Comparison of ENCODE assay signal across 22 cellular contexts in the genomic region with DNA sequence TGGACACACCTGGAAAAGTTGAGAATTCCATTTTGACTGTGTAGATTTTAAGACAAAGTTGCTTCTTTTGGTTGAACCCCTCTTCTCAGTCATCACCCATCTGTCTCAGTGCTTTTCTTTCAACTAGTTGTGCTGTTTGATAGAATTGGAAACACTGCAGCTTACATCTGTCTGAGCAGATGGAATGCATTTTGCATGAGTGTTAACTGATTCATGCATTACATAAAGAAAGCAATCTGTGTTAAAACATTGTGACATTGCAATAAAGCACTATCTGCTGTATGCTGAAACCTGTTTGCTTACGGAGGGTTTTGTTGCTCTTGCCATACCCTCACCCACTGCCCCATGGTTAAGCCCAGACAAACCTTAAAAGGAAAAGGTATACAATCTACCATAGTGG. TPM values are rescaled to one million over a fixed set of nuclear protein-coding genes. Genes with fewer than 3 reads are reported as not detected.
DNase-seq lines count a peak whose midpoint lies in the region; ATAC-seq and TF ChIP-seq lines count a peak whose summit lies in the region.
"Had no signal": no experiment of that assay in that cellular context is flagged by ENCODE, and none has a peak within 500 bp of the region (broad histone marks: within the 10 kb centered on the region; RNA-seq: fewer than 3 reads in every experiment).

No MANE protein-coding gene starts in this region.

- in situ Hi-C loops in mammary epithelial cell (cut with MboI; ENCODE audit: low sequenced_read_pairs in 2 of 2), result no loop called here

- peaks cover 9% of the 10 kb centered on the region for H3K4me1 Mint-ChIP-seq in glutamatergic neuron (ENCODE audit: low read depth, unreplicated experiment)
- H3K4me1 Mint-ChIP-seq: CD8-positive, alpha-beta memory T cell; IgD-negative memory B cell had no signal

- BruUV-seq in mammary epithelial cell (replicated peaks; lab: Mats Ljungman, UMichigan), result no TSS peak

- H3K4me2 ChIP-seq in mammary epithelial cell (ENCODE audit: insufficient read depth, low read depth, low read length), result no peak overlapping the region

- H3K27me3 ChIP-seq in mammary epithelial cell (ENCODE audit: insufficient read depth, low read length) (no peaks in the 10 kb centered on the region), breast epithelium (peaks cover 0 to 54% of the 10 kb centered on the region in 2 donors), foreskin keratinocyte (no peaks in the 10 kb centered on the region)

- 82% methylated on average over 1 of the region's 1 CpG for WGBS in mammary epithelial cell (ENCODE audit: low coverage, missing lambda C conversion rate)

- TF ChIP-seq POLR2A in breast epithelium (IDR thresholded peaks at IDR 0.05), result no peak

- no peak overlapping the region for H3K27ac Mint-ChIP-seq in glutamatergic neuron (ENCODE audit: unreplicated experiment)
- H3K27ac Mint-ChIP-seq: CD8-positive, alpha-beta memory T cell; IgD-negative memory B cell had no signal

- DNase-seq in mammary epithelial cell (peak; percentile 6), breast epithelium (ENCODE audit: low spot score in 2 of 2) (no peak), choroid plexus epithelial cell (ENCODE audit: low read depth) (peak; percentile 19), foreskin keratinocyte (peak; percentile 10 to 42), superior temporal gyrus (ENCODE audit: extremely low spot score) (peak; percentile 18), medulla oblongata (ENCODE audit: extremely low spot score) (no peak), glutamatergic neuron (no peak)
- DNase-seq in activated CD8-positive, alpha-beta memory T cell treated with anti-CD3 and anti-CD28 coated beads, Interleukin-2, amount 50 U/mL, for 48 hours, result no peak
- DNase-seq: 8988T; C1 segment of cervical spinal cord; Calu3; CD8-positive, alpha-beta memory T cell; DMS153; NCI-H1105; NCI-H146; NCI-H2029; NCI-H226; NCI-H510A treated with DMSO at 0.1 percent for 48 hours; NCI-H82; OCI-M1 had no signal

- H3K4me3 ChIP-seq in mammary epithelial cell (replicated peaks in 1 of 3; ENCODE audit: insufficient read depth in 1 of 3, low read depth in 2 of 3, low read length in 3 of 3), result no peak overlapping the region
- no peak overlapping the region for H3K4me3 ChIP-seq in breast epithelium
- H3K4me3 ChIP-seq in choroid plexus epithelial cell (ENCODE audit: low read depth, low read length), result no peak overlapping the region

- no peaks in the 10 kb centered on the region for H3K9me3 ChIP-seq in mammary epithelial cell (replicated peaks; ENCODE audit: insufficient read depth, low read length)
- no peaks in the 10 kb centered on the region for H3K9me3 ChIP-seq in breast epithelium

- no peak for ATAC-seq in foreskin keratinocyte
- ATAC-seq: Right ventricle myocardium inferior had no signal

- TF ChIP-seq CTCF in mammary epithelial cell (conservative IDR thresholded peaks at IDR 0.05 in 1 of 2, IDR thresholded peaks at IDR 0.05 in 1 of 2; ENCODE audit: extremely low read depth in 1 of 2, insufficient read depth in 1 of 2, low read depth in 1 of 2, low read length in 2 of 2) (no peak), breast epithelium (IDR thresholded peaks at IDR 0.05) (no peak), choroid plexus epithelial cell (conservative IDR thresholded peaks at IDR 0.05; ENCODE audit: low read depth, low read length) (no peak), foreskin keratinocyte (conservative IDR thresholded peaks at IDR 0.05) (no peak), glutamatergic neuron (IDR thresholded peaks at IDR 0.05; ENCODE audit: partially characterized antibody, unreplicated experiment) (no peak)

- H3K36me3 ChIP-seq in mammary epithelial cell (ENCODE audit: insufficient read depth, low read length) (no peaks in the 10 kb centered on the region), breast epithelium (no peaks in the 10 kb centered on the region)

- no peaks in the 10 kb centered on the region for H3K4me1 ChIP-seq in mammary epithelial cell (ENCODE audit: insufficient read depth, low read length)
- no peaks in the 10 kb centered on the region for H3K4me1 ChIP-seq in breast epithelium
- H3K4me1 ChIP-seq in foreskin keratinocyte, result no peaks in the 10 kb centered on the region

- no peaks in the 10 kb centered on the region for H3K9me3 Mint-ChIP-seq in glutamatergic neuron (ENCODE audit: unreplicated experiment)
- H3K9me3 Mint-ChIP-seq: CD8-positive, alpha-beta memory T cell had no signal

- H3K9ac ChIP-seq in mammary epithelial cell (ENCODE audit: insufficient read depth, low read length), result no peak overlapping the region

- intact Hi-C loops in mammary epithelial cell (cut with micrococcal nuclease) (no loop called here), breast epithelium (cut with DNase I; ENCODE audit: low total_unique reads) (no loop called here)

- no peaks in the 10 kb centered on the region for H3K79me2 ChIP-seq in mammary epithelial cell (ENCODE audit: insufficient read depth, low read length)

- no peaks in the 10 kb centered on the region for H4K20me1 ChIP-seq in mammary epithelial cell (ENCODE audit: insufficient read depth, low read length)

- H3K36me3 Mint-ChIP-seq in glutamatergic neuron (ENCODE audit: unreplicated experiment), result no peaks in the 10 kb centered on the region
- H3K36me3 Mint-ChIP-seq: CD8-positive, alpha-beta memory T cell; IgD-negative memory B cell had no signal

- H3K4me3 Mint-ChIP-seq in glutamatergic neuron (ENCODE audit: unreplicated experiment), result no peak overlapping the region
- H3K4me3 Mint-ChIP-seq: CD8-positive, alpha-beta memory T cell; IgD-negative memory B cell had no signal

- CTCF ChIA-PET in mammary epithelial cell (lab: Charles Lee; ENCODE audit: low non-redundant PET), result no interaction called here

- dilution Hi-C loops in mammary epithelial cell (cut with HindIII; ENCODE audit: low sequenced_read_pairs), result no loop called here

- H3K27me3 Mint-ChIP-seq in glutamatergic neuron (ENCODE audit: unreplicated experiment), result no peaks in the 10 kb centered on the region
- H3K27me3 Mint-ChIP-seq: IgD-negative memory B cell had no signal

- H3K27ac ChIP-seq in mammary epithelial cell (ENCODE audit: insufficient read depth, low read depth, low read length) (no peak overlapping the region), breast epithelium (no peak overlapping the region), foreskin keratinocyte (no peak overlapping the region)

- H2AFZ ChIP-seq in mammary epithelial cell (ENCODE audit: low read depth, low read length), result no peak overlapping the region

RNA-seq across cellular contexts. Expression of gene NRK, which starts 47.3 kb away (rescaled TPM):
- total RNA-seq in mammary epithelial cell (1 to 10 TPM in 1 of 2 donors, not detected in 1; 1.5 TPM), breast epithelium (1 to 10 TPM in 1 of 3 donors, under 1 TPM in 2; 0.16 to 2.6 (median 0.66) TPM), foreskin keratinocyte (3.9 and 5.9 TPM in 2 replicates), glutamatergic neuron (ENCODE audit: unreplicated experiment) (0.29 TPM)
- polyA plus RNA-seq in mammary epithelial cell (0.54 TPM), foreskin keratinocyte (0.54 and 0.98 TPM in 2 replicates)
- 2.0 TPM for polyA minus RNA-seq in mammary epithelial cell
- total RNA-seq: Calu3; CD8-positive, alpha-beta memory T cell had no signal
- polyA plus RNA-seq: CD8-positive, alpha-beta memory T cell; IgD-negative memory B cell had no signal

Comparison
In these comparisons a context has a peak if more than half of its experiments do, and no peak if none do; other contexts are left out.
1. DNase-seq: peak in mammary epithelial cell (single experiment), choroid plexus epithelial cell (single experiment), foreskin keratinocyte (2 of 2) and superior temporal gyrus (single experiment); none in breast epithelium (0 of 2), activated CD8-positive, alpha-beta memory T cell treated with anti-CD3 and anti-CD28 coated beads, Interleukin-2, amount 50 U/mL, for 48 hours (single experiment), medulla oblongata (single experiment) and glutamatergic neuron (single experiment).